ENCODE assay signal across 22 cellular contexts in the genomic region with DNA sequence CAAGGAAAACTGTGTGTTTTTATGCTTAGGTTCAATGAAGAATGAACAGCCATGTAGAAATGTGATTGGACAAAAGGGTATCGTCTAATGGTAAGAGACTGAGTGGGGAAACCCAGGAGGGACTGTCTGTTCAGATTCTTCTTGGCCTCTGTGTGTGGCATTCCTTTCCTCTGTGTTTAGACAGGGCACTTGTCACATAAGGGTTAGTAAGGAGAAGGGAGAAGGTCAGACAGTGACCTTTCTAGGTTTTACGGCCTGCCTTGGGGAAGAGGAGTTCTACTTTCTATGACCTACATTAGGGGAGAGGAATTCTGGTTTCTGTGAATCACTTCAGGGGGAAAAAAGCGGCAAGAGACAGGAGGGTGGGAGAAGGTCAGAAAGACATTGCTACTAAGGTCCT.
"Had no signal": no experiment of that assay in that cellular context is flagged by ENCODE, and none has a peak within 500 bp of the region (broad histone marks: within the 10 kb centered on the region; RNA-seq: fewer than 3 reads in every experiment).

No MANE protein-coding gene starts in this region.

- H3K9ac ChIP-seq: SK-N-SH had no signal

- H3K4me2 ChIP-seq: SK-N-SH had no signal

- DNase-seq: Karpas-422; KBM-7; MG63; NCI-H1092 treated with DMSO at 0.1 percent for 48 hours; NCI-H1436; NCI-H187; NCI-H2029; NCI-H2081 treated with DMSO at 0.1 percent for 48 hours; NCI-H2171; NCI-H226; NCI-H446; NCI-H510A; NCI-H524 treated with DMSO at 0.1 percent for 48 hours; NCI-H69; NCI-H774; NK-92 treated with Interleukin-12 subunit alpha and Interleukin-12 subunit beta, amount 100 ng/mL, for 24 hours; SHP77; SK-N-SH; SW 1271 had no signal

- H3K27ac ChIP-seq: RWPE1 had no signal

- H3K9me2 ChIP-seq: SK-N-SH had no signal

- H3K27me3 ChIP-seq: MG63 had no signal

- H3K4me3 ChIP-seq: MG63 had no signal

- ATAC-seq: Panc1, PC-3 had no signal

- H3K9me3 ChIP-seq: MG63, SK-N-SH had no signal

- H3K36me3 ChIP-seq: MG63 had no signal
